ENCODE assay signal across 1 cellular context in the genomic region with DNA sequence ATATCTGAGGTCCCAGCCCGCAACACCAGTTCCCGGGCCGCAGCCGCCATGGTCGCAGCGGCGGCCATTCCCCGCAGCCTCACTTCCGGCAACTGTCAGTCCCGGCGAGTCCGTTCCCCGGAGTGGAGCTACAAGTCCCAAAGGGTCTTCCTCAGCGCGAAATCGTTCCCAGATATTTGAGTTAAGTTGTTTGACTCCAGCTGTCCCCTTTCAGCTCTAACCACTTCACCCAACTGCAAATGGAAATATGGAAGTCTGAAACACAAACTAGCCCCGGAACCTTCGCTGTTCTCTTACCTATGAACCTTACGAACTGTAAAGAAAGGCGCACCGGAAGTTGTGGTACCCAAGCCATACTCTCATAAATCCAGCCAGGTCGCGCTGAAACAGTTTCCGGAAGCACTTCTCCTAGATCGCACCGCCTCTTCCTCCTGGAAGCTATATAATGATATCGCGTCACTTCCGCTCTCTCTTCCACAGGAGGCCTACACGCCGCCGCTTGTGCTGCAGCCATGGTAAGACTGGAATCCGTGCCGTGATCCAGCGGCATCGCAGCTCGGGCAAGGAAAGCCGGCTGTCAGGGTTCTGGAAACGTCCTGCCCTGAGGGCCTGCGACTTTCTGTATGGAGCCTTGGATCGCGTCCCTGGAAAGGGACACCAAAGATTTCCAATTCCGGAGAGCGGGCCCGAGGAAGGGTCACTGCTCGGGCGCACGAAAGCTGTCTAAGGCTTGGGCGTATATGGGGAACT.
A peak's percentile ranks its signal among the peaks of the same experiment; 100 is the strongest.
TF ChIP-seq lines count a peak whose summit lies in the region.

A gene (plus strand): TSS at position 468 of the 750 bp plus-strand sequence. CDS start 45 bp downstream, at position 513.
A gene with protein sequence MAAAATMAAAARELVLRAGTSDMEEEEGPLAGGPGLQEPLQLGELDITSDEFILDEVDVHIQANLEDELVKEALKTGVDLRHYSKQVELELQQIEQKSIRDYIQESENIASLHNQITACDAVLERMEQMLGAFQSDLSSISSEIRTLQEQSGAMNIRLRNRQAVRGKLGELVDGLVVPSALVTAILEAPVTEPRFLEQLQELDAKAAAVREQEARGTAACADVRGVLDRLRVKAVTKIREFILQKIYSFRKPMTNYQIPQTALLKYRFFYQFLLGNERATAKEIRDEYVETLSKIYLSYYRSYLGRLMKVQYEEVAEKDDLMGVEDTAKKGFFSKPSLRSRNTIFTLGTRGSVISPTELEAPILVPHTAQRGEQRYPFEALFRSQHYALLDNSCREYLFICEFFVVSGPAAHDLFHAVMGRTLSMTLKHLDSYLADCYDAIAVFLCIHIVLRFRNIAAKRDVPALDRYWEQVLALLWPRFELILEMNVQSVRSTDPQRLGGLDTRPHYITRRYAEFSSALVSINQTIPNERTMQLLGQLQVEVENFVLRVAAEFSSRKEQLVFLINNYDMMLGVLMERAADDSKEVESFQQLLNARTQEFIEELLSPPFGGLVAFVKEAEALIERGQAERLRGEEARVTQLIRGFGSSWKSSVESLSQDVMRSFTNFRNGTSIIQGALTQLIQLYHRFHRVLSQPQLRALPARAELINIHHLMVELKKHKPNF (minus strand): TSS at position 269 of the 750 bp plus-strand sequence. CDS start 201 bp downstream, at position 68.

TF ChIP-seq in HepG2, 621 proteins besides CTCF, POLR2A, EP300 and RAD21 (continued from another document and continues in another):
- TF ChIP-seq, protein P1, sequence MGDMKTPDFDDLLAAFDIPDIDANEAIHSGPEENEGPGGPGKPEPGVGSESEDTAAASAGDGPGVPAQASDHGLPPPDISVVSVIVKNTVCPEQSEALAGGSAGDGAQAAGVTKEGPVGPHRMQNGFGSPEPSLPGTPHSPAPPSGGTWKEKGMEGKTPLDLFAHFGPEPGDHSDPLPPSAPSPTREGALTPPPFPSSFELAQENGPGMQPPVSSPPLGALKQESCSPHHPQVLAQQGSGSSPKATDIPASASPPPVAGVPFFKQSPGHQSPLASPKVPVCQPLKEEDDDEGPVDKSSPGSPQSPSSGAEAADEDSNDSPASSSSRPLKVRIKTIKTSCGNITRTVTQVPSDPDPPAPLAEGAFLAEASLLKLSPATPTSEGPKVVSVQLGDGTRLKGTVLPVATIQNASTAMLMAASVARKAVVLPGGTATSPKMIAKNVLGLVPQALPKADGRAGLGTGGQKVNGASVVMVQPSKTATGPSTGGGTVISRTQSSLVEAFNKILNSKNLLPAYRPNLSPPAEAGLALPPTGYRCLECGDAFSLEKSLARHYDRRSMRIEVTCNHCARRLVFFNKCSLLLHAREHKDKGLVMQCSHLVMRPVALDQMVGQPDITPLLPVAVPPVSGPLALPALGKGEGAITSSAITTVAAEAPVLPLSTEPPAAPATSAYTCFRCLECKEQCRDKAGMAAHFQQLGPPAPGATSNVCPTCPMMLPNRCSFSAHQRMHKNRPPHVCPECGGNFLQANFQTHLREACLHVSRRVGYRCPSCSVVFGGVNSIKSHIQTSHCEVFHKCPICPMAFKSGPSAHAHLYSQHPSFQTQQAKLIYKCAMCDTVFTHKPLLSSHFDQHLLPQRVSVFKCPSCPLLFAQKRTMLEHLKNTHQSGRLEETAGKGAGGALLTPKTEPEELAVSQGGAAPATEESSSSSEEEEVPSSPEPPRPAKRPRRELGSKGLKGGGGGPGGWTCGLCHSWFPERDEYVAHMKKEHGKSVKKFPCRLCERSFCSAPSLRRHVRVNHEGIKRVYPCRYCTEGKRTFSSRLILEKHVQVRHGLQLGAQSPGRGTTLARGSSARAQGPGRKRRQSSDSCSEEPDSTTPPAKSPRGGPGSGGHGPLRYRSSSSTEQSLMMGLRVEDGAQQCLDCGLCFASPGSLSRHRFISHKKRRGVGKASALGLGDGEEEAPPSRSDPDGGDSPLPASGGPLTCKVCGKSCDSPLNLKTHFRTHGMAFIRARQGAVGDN (CRISPR knock-in tag; IDR thresholded peaks at IDR 0.05), result peak; percentile 93
- TF ChIP-seq ZNF30 (CRISPR knock-in tag; IDR thresholded peaks at IDR 0.05) (peak; percentile 80; the same call in 1 of the 2 replicates), ZNF777 (CRISPR knock-in tag; IDR thresholded peaks at IDR 0.05) (0 out of 2 replicates have a peak, but pooled peaks have one; percentile 30), ZNF792 (CRISPR knock-in tag; IDR thresholded peaks at IDR 0.05) (peak; percentile 84; the same call in 1 of the 2 replicates), ZNF44 (CRISPR knock-in tag; IDR thresholded peaks at IDR 0.05) (peak; percentile 92; the same call in 1 of the 2 replicates), NFYB (CRISPR knock-in tag; IDR thresholded peaks at IDR 0.05) (peak; percentile 63), ZKSCAN8 (CRISPR knock-in tag; IDR thresholded peaks at IDR 0.05; ENCODE audit: borderline replicate concordance) (peak; percentile 61; the same call in 1 of the 2 replicates), ZNF749 (CRISPR knock-in tag; IDR thresholded peaks at IDR 0.05; ENCODE audit: borderline replicate concordance) (peak; percentile 43; the same call in 1 of the 2 replicates), ZNF747 (CRISPR knock-in tag; IDR thresholded peaks at IDR 0.05; ENCODE audit: borderline replicate concordance) (peak; percentile 57; the same call in 1 of the 2 replicates), MIER2 (CRISPR knock-in tag; IDR thresholded peaks at IDR 0.05) (peak; percentile 78; the same call in 1 of the 2 replicates), AHR (CRISPR knock-in tag; IDR thresholded peaks at IDR 0.05) (peak; percentile 96; the same call in 1 of the 2 replicates), RFX1 (IDR thresholded peaks at IDR 0.05) (no peak), ZSCAN20 (CRISPR knock-in tag; IDR thresholded peaks at IDR 0.05; ENCODE audit: borderline replicate concordance) (peak; percentile 47; the same call in 1 of the 2 replicates), SALL1 (CRISPR knock-in tag; IDR thresholded peaks at IDR 0.05) (peak; percentile 93), FOXM1 (CRISPR knock-in tag; IDR thresholded peaks at IDR 0.05) (0 out of 2 replicates have a peak, but pooled peaks have one; percentile 45), HOXD1 (CRISPR knock-in tag; IDR thresholded peaks at IDR 0.05) (peak; percentile 81; the same call in 1 of the 2 replicates)
- TF ChIP-seq, protein P2, sequence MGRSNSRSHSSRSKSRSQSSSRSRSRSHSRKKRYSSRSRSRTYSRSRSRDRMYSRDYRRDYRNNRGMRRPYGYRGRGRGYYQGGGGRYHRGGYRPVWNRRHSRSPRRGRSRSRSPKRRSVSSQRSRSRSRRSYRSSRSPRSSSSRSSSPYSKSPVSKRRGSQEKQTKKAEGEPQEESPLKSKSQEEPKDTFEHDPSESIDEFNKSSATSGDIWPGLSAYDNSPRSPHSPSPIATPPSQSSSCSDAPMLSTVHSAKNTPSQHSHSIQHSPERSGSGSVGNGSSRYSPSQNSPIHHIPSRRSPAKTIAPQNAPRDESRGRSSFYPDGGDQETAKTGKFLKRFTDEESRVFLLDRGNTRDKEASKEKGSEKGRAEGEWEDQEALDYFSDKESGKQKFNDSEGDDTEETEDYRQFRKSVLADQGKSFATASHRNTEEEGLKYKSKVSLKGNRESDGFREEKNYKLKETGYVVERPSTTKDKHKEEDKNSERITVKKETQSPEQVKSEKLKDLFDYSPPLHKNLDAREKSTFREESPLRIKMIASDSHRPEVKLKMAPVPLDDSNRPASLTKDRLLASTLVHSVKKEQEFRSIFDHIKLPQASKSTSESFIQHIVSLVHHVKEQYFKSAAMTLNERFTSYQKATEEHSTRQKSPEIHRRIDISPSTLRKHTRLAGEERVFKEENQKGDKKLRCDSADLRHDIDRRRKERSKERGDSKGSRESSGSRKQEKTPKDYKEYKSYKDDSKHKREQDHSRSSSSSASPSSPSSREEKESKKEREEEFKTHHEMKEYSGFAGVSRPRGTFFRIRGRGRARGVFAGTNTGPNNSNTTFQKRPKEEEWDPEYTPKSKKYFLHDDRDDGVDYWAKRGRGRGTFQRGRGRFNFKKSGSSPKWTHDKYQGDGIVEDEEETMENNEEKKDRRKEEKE (IDR thresholded peaks at IDR 0.05), result no peak
- TF ChIP-seq, protein P3, sequence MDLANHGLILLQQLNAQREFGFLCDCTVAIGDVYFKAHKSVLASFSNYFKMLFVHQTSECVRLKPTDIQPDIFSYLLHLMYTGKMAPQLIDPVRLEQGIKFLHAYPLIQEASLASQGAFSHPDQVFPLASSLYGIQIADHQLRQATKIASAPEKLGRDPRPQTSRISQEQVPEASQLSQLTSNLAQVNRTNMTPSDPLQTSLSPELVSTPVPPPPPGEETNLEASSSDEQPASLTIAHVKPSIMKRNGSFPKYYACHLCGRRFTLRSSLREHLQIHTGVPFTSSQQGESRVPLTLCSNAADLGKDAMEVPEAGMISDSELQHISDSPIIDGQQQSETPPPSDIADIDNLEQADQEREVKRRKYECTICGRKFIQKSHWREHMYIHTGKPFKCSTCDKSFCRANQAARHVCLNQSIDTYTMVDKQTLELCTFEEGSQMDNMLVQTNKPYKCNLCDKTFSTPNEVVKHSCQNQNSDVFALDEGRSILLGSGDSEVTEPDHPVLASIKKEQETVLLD (CRISPR knock-in tag; IDR thresholded peaks at IDR 0.05; ENCODE audit: low read depth), result peak; percentile 52; the same call in 1 of the 2 replicates
- TF ChIP-seq, protein P4, sequence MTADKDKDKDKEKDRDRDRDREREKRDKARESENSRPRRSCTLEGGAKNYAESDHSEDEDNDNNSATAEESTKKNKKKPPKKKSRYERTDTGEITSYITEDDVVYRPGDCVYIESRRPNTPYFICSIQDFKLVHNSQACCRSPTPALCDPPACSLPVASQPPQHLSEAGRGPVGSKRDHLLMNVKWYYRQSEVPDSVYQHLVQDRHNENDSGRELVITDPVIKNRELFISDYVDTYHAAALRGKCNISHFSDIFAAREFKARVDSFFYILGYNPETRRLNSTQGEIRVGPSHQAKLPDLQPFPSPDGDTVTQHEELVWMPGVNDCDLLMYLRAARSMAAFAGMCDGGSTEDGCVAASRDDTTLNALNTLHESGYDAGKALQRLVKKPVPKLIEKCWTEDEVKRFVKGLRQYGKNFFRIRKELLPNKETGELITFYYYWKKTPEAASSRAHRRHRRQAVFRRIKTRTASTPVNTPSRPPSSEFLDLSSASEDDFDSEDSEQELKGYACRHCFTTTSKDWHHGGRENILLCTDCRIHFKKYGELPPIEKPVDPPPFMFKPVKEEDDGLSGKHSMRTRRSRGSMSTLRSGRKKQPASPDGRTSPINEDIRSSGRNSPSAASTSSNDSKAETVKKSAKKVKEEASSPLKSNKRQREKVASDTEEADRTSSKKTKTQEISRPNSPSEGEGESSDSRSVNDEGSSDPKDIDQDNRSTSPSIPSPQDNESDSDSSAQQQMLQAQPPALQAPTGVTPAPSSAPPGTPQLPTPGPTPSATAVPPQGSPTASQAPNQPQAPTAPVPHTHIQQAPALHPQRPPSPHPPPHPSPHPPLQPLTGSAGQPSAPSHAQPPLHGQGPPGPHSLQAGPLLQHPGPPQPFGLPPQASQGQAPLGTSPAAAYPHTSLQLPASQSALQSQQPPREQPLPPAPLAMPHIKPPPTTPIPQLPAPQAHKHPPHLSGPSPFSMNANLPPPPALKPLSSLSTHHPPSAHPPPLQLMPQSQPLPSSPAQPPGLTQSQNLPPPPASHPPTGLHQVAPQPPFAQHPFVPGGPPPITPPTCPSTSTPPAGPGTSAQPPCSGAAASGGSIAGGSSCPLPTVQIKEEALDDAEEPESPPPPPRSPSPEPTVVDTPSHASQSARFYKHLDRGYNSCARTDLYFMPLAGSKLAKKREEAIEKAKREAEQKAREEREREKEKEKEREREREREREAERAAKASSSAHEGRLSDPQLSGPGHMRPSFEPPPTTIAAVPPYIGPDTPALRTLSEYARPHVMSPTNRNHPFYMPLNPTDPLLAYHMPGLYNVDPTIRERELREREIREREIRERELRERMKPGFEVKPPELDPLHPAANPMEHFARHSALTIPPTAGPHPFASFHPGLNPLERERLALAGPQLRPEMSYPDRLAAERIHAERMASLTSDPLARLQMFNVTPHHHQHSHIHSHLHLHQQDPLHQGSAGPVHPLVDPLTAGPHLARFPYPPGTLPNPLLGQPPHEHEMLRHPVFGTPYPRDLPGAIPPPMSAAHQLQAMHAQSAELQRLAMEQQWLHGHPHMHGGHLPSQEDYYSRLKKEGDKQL (CRISPR knock-in tag; IDR thresholded peaks at IDR 0.05; ENCODE audit: low read depth), result 0 out of 2 replicates have a peak, but pooled peaks have one; percentile 33
- TF ChIP-seq, protein P5, sequence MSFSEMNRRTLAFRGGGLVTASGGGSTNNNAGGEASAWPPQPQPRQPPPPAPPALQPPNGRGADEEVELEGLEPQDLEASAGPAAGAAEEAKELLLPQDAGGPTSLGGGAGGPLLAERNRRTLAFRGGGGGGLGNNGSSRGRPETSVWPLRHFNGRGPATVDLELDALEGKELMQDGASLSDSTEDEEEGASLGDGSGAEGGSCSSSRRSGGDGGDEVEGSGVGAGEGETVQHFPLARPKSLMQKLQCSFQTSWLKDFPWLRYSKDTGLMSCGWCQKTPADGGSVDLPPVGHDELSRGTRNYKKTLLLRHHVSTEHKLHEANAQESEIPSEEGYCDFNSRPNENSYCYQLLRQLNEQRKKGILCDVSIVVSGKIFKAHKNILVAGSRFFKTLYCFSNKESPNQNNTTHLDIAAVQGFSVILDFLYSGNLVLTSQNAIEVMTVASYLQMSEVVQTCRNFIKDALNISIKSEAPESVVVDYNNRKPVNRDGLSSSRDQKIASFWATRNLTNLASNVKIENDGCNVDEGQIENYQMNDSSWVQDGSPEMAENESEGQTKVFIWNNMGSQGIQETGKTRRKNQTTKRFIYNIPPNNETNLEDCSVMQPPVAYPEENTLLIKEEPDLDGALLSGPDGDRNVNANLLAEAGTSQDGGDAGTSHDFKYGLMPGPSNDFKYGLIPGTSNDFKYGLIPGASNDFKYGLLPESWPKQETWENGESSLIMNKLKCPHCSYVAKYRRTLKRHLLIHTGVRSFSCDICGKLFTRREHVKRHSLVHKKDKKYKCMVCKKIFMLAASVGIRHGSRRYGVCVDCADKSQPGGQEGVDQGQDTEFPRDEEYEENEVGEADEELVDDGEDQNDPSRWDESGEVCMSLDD (CRISPR knock-in tag; IDR thresholded peaks at IDR 0.05; ENCODE audit: borderline replicate concordance), result peak; percentile 57; the same call in 1 of the 2 replicates
- TF ChIP-seq, protein P6, sequence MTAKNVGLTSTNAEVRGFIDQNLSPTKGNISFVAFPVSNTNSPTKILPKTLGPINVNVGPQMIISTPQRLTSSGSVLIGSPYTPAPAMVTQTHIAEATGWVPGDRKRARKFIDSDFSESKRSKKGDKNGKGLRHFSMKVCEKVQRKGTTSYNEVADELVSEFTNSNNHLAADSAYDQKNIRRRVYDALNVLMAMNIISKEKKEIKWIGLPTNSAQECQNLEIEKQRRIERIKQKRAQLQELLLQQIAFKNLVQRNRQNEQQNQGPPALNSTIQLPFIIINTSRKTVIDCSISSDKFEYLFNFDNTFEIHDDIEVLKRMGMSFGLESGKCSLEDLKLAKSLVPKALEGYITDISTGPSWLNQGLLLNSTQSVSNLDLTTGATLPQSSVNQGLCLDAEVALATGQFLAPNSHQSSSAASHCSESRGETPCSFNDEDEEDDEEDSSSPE (CRISPR knock-in tag; IDR thresholded peaks at IDR 0.05), result peak; percentile 54
- TF ChIP-seq, protein P7, sequence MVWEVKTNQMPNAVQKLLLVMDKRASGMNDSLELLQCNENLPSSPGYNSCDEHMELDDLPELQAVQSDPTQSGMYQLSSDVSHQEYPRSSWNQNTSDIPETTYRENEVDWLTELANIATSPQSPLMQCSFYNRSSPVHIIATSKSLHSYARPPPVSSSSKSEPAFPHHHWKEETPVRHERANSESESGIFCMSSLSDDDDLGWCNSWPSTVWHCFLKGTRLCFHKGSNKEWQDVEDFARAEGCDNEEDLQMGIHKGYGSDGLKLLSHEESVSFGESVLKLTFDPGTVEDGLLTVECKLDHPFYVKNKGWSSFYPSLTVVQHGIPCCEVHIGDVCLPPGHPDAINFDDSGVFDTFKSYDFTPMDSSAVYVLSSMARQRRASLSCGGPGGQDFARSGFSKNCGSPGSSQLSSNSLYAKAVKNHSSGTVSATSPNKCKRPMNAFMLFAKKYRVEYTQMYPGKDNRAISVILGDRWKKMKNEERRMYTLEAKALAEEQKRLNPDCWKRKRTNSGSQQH (CRISPR knock-in tag; IDR thresholded peaks at IDR 0.05; ENCODE audit: low read depth), result peak; percentile 82; the same call in 1 of the 2 replicates
